14 cellular contexts compared by ENCODE assay signal in the genomic region with DNA sequence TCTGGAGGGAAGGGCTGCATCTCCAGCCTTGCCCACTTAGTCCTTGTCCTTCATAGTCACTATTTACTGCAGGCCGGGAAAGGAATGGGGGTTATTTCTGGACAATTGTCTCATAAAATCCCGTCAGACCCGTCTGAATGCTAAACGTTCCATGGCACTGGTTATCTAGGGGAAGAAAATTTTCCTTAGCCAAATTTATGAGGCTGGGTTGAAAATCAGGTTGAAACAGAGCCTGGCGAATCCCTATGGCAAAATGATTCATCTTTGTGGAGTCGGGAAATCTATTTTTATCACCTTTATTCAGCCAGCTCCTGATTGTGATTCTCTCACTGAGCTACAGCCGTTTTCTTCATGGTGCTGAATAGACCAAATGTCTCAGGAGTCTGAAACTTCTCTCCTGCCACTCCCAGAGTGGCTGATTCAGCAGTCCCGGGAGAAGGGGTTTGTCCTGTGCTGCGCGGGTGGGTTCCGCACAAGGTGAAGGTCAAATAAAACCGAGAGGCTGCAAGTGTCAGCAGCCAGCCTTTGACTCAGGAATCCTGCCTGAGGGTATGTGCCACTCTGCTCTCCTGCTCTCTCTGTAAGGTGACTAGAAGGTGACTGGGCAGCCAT. TPM values are rescaled to one million over a fixed set of nuclear protein-coding genes. Genes with fewer than 3 reads are reported as not detected.
A peak's percentile ranks its signal among the peaks of the same experiment; 100 is the strongest.
DNase-seq lines count a peak whose midpoint lies in the region; ATAC-seq, FAIRE-seq and TF ChIP-seq lines count a peak whose summit lies in the region.
"Had no signal": no experiment of that assay in that cellular context is flagged by ENCODE, and none has a peak within 500 bp of the region (broad histone marks: within the 10 kb centered on the region; RNA-seq: fewer than 3 reads in every experiment).

No MANE protein-coding gene starts in this region.

- intact Hi-C loops in thyroid gland (cut with DNase I) (no loop called here), body of pancreas (cut with DNase I) (no loop called here)

- no peak overlapping the region for H3K4ac ChIP-seq in H1 (replicated peaks; ENCODE audit: insufficient read length, low read depth, low read length)

- H3K4me2 ChIP-seq in H1 (ENCODE audit: insufficient read depth in 1 of 2, low read depth in 2 of 2, low read length in 2 of 2), result no peak overlapping the region

- H3K27me3 ChIP-seq in H1 (replicated peaks in 1 of 4; ENCODE audit: control insufficient read depth in 3 of 4, extremely low read depth in 1 of 4, insufficient read depth in 3 of 4, low read length in 3 of 4), result no peaks in the 10 kb centered on the region
- no peaks in the 10 kb centered on the region for H3K27me3 ChIP-seq in thyroid gland
- H3K27me3 ChIP-seq in body of pancreas, result no peaks in the 10 kb centered on the region

- H2BK20ac ChIP-seq in H1 (ENCODE audit: low read length), result no peak overlapping the region

- TF ChIP-seq CTCF in LNCaP clone FGC (IDR thresholded peaks at IDR 0.05; ENCODE audit: control insufficient read depth, extremely low read depth, insufficient read depth) (no peak), H1 (IDR thresholded peaks at IDR 0.05; ENCODE audit: control extremely low read depth in 1 of 3, insufficient read depth in 1 of 3, low read depth in 1 of 3, low read length in 3 of 3) (no peak), mesothelial cell of epicardium (IDR thresholded peaks at IDR 0.05; ENCODE audit: unreplicated experiment) (no peak), thyroid gland (IDR thresholded peaks at IDR 0.05) (no peak), body of pancreas (IDR thresholded peaks at IDR 0.05) (no peak)

- no peak overlapping the region for H3K18ac ChIP-seq in H1 (ENCODE audit: extremely low read depth, low read length)

- no peak overlapping the region for H2BK5ac ChIP-seq in H1 (ENCODE audit: low read depth, low read length)

- H3K4me1 Mint-ChIP-seq in mesothelial cell of epicardium, result peaks cover 69% of the 10 kb centered on the region

- no peak overlapping the region for H4K5ac ChIP-seq in H1 (ENCODE audit: insufficient read length, low read depth, low read length)

- WGBS in H1 (ENCODE audit: extremely low coverage in 1 of 2, insufficient coverage in 1 of 2, insufficient read length in 1 of 2, insufficient replicate concordance in 2 of 2, low coverage in 1 of 2, low lambda C conversion rate in 2 of 2, missing lambda C conversion rate in 1 of 2), 2 experiments, result 92% methylated on average over 12 of the region's 12 CpGs; no CpG with 5 or more reads in 1 of the 2 experiments
- WGBS in thyroid gland, 2 donors, result 62 to 64% methylated on average over 12 of the region's 12 CpGs
- WGBS in body of pancreas, 2 donors, result 60 to 78% methylated on average over 12 of the region's 12 CpGs

- no peak overlapping the region for H2AFZ ChIP-seq in H1 (ENCODE audit: low read length)

- no peak overlapping the region for H3K14ac ChIP-seq in H1 (ENCODE audit: insufficient read length)

- H3K9me3 Mint-ChIP-seq in mesothelial cell of epicardium, result no peaks in the 10 kb centered on the region

- no peak overlapping the region; the same call in 1 of the 2 replicates for H4K8ac ChIP-seq in H1 (ENCODE audit: extremely low read depth, insufficient read depth, low read length)

- H2AK5ac ChIP-seq in H1 (ENCODE audit: low read depth, low read length), result no peak overlapping the region

- H3K23ac ChIP-seq in H1 (ENCODE audit: insufficient read length), result no peak overlapping the region

- H3K36me3 Mint-ChIP-seq in mesothelial cell of epicardium, result no peaks in the 10 kb centered on the region

- H3K79me2 ChIP-seq in H1 (ENCODE audit: control insufficient read depth in 1 of 2, insufficient read depth in 2 of 2, low read length in 2 of 2), result no peaks in the 10 kb centered on the region

- peak overlapping the region in 1 of 4 experiments; percentile 34; a peak in 1 of 7 replicates for H3K9ac ChIP-seq in H1 (replicated peaks in 1 of 4; ENCODE audit: extremely low read depth in 1 of 4, low read depth in 3 of 4, low read length in 3 of 4)

- H4K20me1 ChIP-seq in H1 (replicated peaks in 1 of 2; ENCODE audit: control insufficient read depth in 1 of 2, insufficient read depth in 2 of 2, low read length in 2 of 2), result no peaks in the 10 kb centered on the region

- H2BK12ac ChIP-seq in H1 (ENCODE audit: low read depth, low read length), result no peak overlapping the region

- no peak for TF ChIP-seq RAD21 in H1 (IDR thresholded peaks at IDR 0.05 in 1 of 2, conservative IDR thresholded peaks at IDR 0.05 in 1 of 2; ENCODE audit: low read depth in 2 of 2, low read length in 2 of 2)

- no peak overlapping the region for H4K91ac ChIP-seq in H1 (replicated peaks; ENCODE audit: insufficient read length, low read length)

- H3K4me1 ChIP-seq in H1 (replicated peaks in 1 of 4; ENCODE audit: control insufficient read depth in 3 of 4, insufficient read depth in 4 of 4, low read length in 3 of 4) (peaks cover 0 to 9% (median 0%) of the 10 kb centered on the region in 4 experiments; a peak in 1 of 7 replicates), thyroid gland (peaks cover 35 to 64% of the 10 kb centered on the region in 2 donors), body of pancreas (no peaks in the 10 kb centered on the region)

- POLR2A ChIA-PET in H1 (lab: Charles Lee; ENCODE audit: partially characterized antibody), result interaction anchor here (0.6 to 2.0 kb wide), 2 partner anchors 14 to 281 kb away, joined by 3 to 6 read pairs; no protein-coding TSS in a partner anchor

- H3K27me3 Mint-ChIP-seq in mesothelial cell of epicardium (ENCODE audit: low read depth), result no peaks in the 10 kb centered on the region

- no peaks in the 10 kb centered on the region for H3K36me3 ChIP-seq in H1 (ENCODE audit: control insufficient read depth in 2 of 4, insufficient read depth in 4 of 4, low read length in 3 of 4)
- no peaks in the 10 kb centered on the region for H3K36me3 ChIP-seq in thyroid gland
- no peaks in the 10 kb centered on the region for H3K36me3 ChIP-seq in body of pancreas (replicated peaks in 1 of 2; ENCODE audit: insufficient read depth in 1 of 2, low read depth in 2 of 2)

- H3K4me3 Mint-ChIP-seq in mesothelial cell of epicardium, result no peak overlapping the region

- peak overlapping the region; percentile 53; the same call in 1 of the 2 replicates for H2BK15ac ChIP-seq in H1 (ENCODE audit: low read length)

- no peak for FAIRE-seq in H1 (lab: Jason Lieb, UNC)
- FAIRE-seq: islet of Langerhans, small intestine had no signal

- no peak for ATAC-seq in HG02623 (IDR thresholded peaks at IDR 0.05; ENCODE audit: unreplicated experiment)
- no peak for ATAC-seq in body of pancreas

- no peaks in the 10 kb centered on the region for H3K79me1 ChIP-seq in H1 (ENCODE audit: low read depth, low read length)

- TF ChIP-seq EP300 in H1 (IDR thresholded peaks at IDR 0.05; ENCODE audit: borderline replicate concordance in 1 of 2, low read depth in 2 of 2, low read length in 2 of 2), result no peak

- H3K56ac ChIP-seq in H1 (replicated peaks; ENCODE audit: insufficient read length, low read depth, low read length), result no peak overlapping the region

- no peak overlapping the region for H3K27ac ChIP-seq in H1 (ENCODE audit: low read depth, low read length)
- H3K27ac ChIP-seq in thyroid gland, result peak overlapping the region; percentile 10 to 76 (median 62)
- H3K27ac ChIP-seq in body of pancreas, result peak overlapping the region in 2 of 4 donors; percentile 11 to 15

- peak overlapping the region; percentile 33 for H3K27ac Mint-ChIP-seq in mesothelial cell of epicardium

- no peaks in the 10 kb centered on the region for H3K23me2 ChIP-seq in H1 (ENCODE audit: low read depth, low read length)

- TF ChIP-seq POLR2A in H1 (IDR thresholded peaks at IDR 0.05; ENCODE audit: control extremely low read depth in 1 of 2, low read depth in 2 of 2, low read length in 2 of 2) (no peak), thyroid gland (IDR thresholded peaks at IDR 0.05) (no peak), body of pancreas (IDR thresholded peaks at IDR 0.05) (no peak)

- H3K9me3 ChIP-seq in H1 (ENCODE audit: insufficient read depth in 2 of 2, low read depth in 1 of 2, low read length in 1 of 2) (no peaks in the 10 kb centered on the region), thyroid gland (no peaks in the 10 kb centered on the region), body of pancreas (no peaks in the 10 kb centered on the region)

- H3K4me3 ChIP-seq in LNCaP clone FGC (ENCODE audit: low read depth, low read length) (0 out of 2 replicates have a peak overlapping the region, but pooled peaks have one; percentile 7), H1 (ENCODE audit: extremely low read depth in 1 of 4, insufficient read depth in 2 of 4, low read depth in 3 of 4, low read length in 4 of 4) (no peak overlapping the region), thyroid gland (replicated peaks in 1 of 3) (no peak overlapping the region), body of pancreas (no peak overlapping the region)

- no peak for DNase-seq in LNCaP clone FGC (ENCODE audit: low read depth)
- no peak for DNase-seq in H1 (ENCODE audit: low read depth in 1 of 2, low spot score in 2 of 2)
- no peak for DNase-seq in mesothelial cell of epicardium (ENCODE audit: low spot score in 2 of 2, unreplicated experiment in 2 of 2)
- peak in 1 of 2 donors; percentile 7 for DNase-seq in thyroid gland
- DNase-seq in HK-2 (ENCODE audit: unreplicated experiment), result no peak
- DNase-seq in body of pancreas, result no peak
- no peak for DNase-seq in central memory CD4-positive, alpha-beta T cell
- DNase-seq: activated CD4-positive, alpha-beta T cell treated with anti-CD3 and anti-CD28 coated beads for 1 hour; activated gamma-delta T cell; DMS79; NCI-H1436 treated with DMSO at 0.1 percent for 48 hours; small intestine had no signal

- H2BK120ac ChIP-seq in H1 (replicated peaks; ENCODE audit: low read depth, low read length), result no peak overlapping the region

- CTCF ChIA-PET in H1 (lab: Charles Lee; ENCODE audit: partially characterized antibody), result interaction anchor here (0.8 to 0.9 kb wide), 3 partner anchors 37 to 258 kb away, joined by 3 to 7 read pairs (median 4); no protein-coding TSS in a partner anchor

TF ChIP-seq in H1, 55 proteins besides CTCF, POLR2A, EP300 and RAD21:
- TF ChIP-seq CTBP2 (IDR thresholded peaks at IDR 0.05; ENCODE audit: borderline replicate concordance, insufficient read depth, insufficient read length, low read length) (no peak), KDM1A (IDR thresholded peaks at IDR 0.05; ENCODE audit: borderline replicate concordance, low read length) (no peak)

RNA-seq across cellular contexts. Expression of a gene that starts 1.0 kb away (rescaled TPM):
- 2.7 and 3.5 TPM in 2 replicates for total RNA-seq in H1 (2021; fragmentation: NEBNext Ultra II Directional; extraction: Animal tissue kit (Norgen Biotek cat#: 25700))
- 2.0 and 3.0 TPM in 2 replicates for polyA plus RNA-seq in H1 (2011; rRNA removed)
- 2.6 TPM for polyA plus RNA-seq in H1 (2011; cell fraction: cytosol; rRNA removed)
- 11.8 TPM for polyA plus RNA-seq in H1 (2011; cell fraction: nucleus; rRNA removed)
- 2.3 to 3.8 TPM (median 3.1 TPM) in 4 replicates for polyA plus RNA-seq in H1 (2012, experiment 1 of 2)
- 0.21 TPM for polyA plus RNA-seq in H1 (2012, experiment 2 of 2)
- polyA plus RNA-seq in H1 (2013, experiment 1 of 2), result 1.5 TPM
- polyA plus RNA-seq in H1 (2013, experiment 2 of 2), result 2.1 TPM
- 8.3 and 10.2 TPM in 2 replicates for polyA minus RNA-seq in H1 (2011; rRNA and poly(A)+ RNA removed)
- 1.4 TPM for polyA minus RNA-seq in H1 (2011; cell fraction: cytosol; rRNA and poly(A)+ RNA removed)
- polyA minus RNA-seq in H1 (2011; cell fraction: nucleus; rRNA and poly(A)+ RNA removed), result 6.9 TPM
- total RNA-seq in mesothelial cell of epicardium, result 65.1 to 66.8 TPM (median 65.2 TPM) in 3 replicates
- 100 to 1,000 TPM; 136 to 267 (median 156) TPM for total RNA-seq in thyroid gland
- 10 to 100 TPM in 1 of 2 donors, 1 to 10 TPM in 1; 9.3 to 24.1 TPM for total RNA-seq in body of pancreas
